Comparison of ENCODE assay signal across 1 cellular context in genomic region chr1:16649960-16650359, GRCh38. TPM values are rescaled to one million over a fixed set of nuclear protein-coding genes. Genes with fewer than 3 reads are reported as not detected.
"Had no signal": no experiment of that assay in that cellular context is flagged by ENCODE, and none has a peak within 500 bp of the region (broad histone marks: within the 10 kb centered on the region; RNA-seq: fewer than 3 reads in every experiment).

No MANE protein-coding gene starts in this region.

RNA-seq across cellular contexts. Expression of gene RNU1-3, which starts 16.8 kb away (rescaled TPM):
- polyA plus RNA-seq: urinary bladder had no signal
